In genomic region chr18:75161629-75162028, GRCh38 we compare ENCODE assay signal across 8 cellular contexts. TPM values are rescaled to one million over a fixed set of nuclear protein-coding genes. Genes with fewer than 3 reads are reported as not detected.
DNase-seq lines count a peak whose midpoint lies in the region; ATAC-seq and TF ChIP-seq lines count a peak whose summit lies in the region.

No MANE protein-coding gene starts in this region.

- H3K36me3 ChIP-seq in HCT116 (ENCODE audit: control insufficient read depth in 1 of 2, insufficient read depth in 2 of 2, low read length in 2 of 2) (no peaks in the 10 kb centered on the region), lung (ENCODE audit: control insufficient read depth in 2 of 2, insufficient read depth in 2 of 2, low read length in 2 of 2) (no peaks in the 10 kb centered on the region)

- DNase-seq in DMS153 (lab: John Stamatoyannopoulos, UW) = peak; percentile 61
- peak; percentile 32 for DNase-seq in HCT116 (ENCODE audit: low read depth, low spot score)
- peak; percentile 18 for DNase-seq in NCI-H69 (lab: John Stamatoyannopoulos, UW)
- DNase-seq in activated naive CD8-positive, alpha-beta T cell treated with anti-CD3 and anti-CD28 coated beads, Interleukin-2, amount 10 ng/mL, durations not matched to agents 7 days and 5 days = no peak
- DNase-seq in lung (ENCODE audit: low spot score) = no peak
- DNase-seq in NCI-H446 treated with DMSO at 0.1 percent for 48 hours (lab: John Stamatoyannopoulos, UW) = no peak
- no peak for DNase-seq in mesothelial cell of epicardium (ENCODE audit: low spot score in 2 of 2, unreplicated experiment in 2 of 2)
- no peak for DNase-seq in T1000 (lab: John Stamatoyannopoulos, UW)

- peak; percentile 90 for ATAC-seq in HCT116
- ATAC-seq in activated naive CD8-positive, alpha-beta T cell treated with anti-CD3 and anti-CD28 coated beads, Interleukin-2, amount 10 ng/mL, durations not matched to agents 7 days and 5 days (ENCODE audit: low read depth) = peak; percentile 78
- ATAC-seq in lung (ENCODE audit: insufficient read depth, low FRiP score) = peak; percentile 81

- no peaks in the 10 kb centered on the region for H3K79me2 ChIP-seq in HCT116 (ENCODE audit: insufficient read depth, low read length)

- no peaks in the 10 kb centered on the region for H3K9me3 ChIP-seq in HCT116 (ENCODE audit: control insufficient read depth in 1 of 2, insufficient read depth in 1 of 2, low read depth in 1 of 2, low read length in 2 of 2)
- peaks cover 0 to 4% of the 10 kb centered on the region in 2 donors for H3K9me3 ChIP-seq in lung (ENCODE audit: control insufficient read depth in 2 of 2, insufficient read depth in 1 of 2, low read length in 1 of 2)

- no peak for TF ChIP-seq POLR2A in HCT116 (IDR thresholded peaks at IDR 0.05; ENCODE audit: borderline replicate concordance, extremely low read depth, insufficient read depth, insufficient read length)

- H3K36me3 Mint-ChIP-seq in activated naive CD8-positive, alpha-beta T cell treated with anti-CD3 and anti-CD28 coated beads, Interleukin-2, amount 10 ng/mL, durations not matched to agents 7 days and 5 days = no peaks in the 10 kb centered on the region
- no peaks in the 10 kb centered on the region for H3K36me3 Mint-ChIP-seq in mesothelial cell of epicardium

- H3K27me3 ChIP-seq in HCT116 (ENCODE audit: insufficient read depth, low read length) (no peaks in the 10 kb centered on the region), lung (ENCODE audit: control insufficient read depth, insufficient read depth) (no peaks in the 10 kb centered on the region)

- intact Hi-C loops in HCT116 (cut with micrococcal nuclease) = no loop called here

- no TSS peak for BruUV-seq in HCT116 (replicated peaks; lab: Mats Ljungman, UMichigan)

- H3K27ac ChIP-seq in HCT116 (ENCODE audit: low read depth, low read length) (no peak overlapping the region), lung (ENCODE audit: low read depth in 1 of 2, low read length in 1 of 2) (no peak overlapping the region)

- TF ChIP-seq CTCF in HCT116 (IDR thresholded peaks at IDR 0.05 in 2 of 3, conservative IDR thresholded peaks at IDR 0.05 in 1 of 3; ENCODE audit: borderline replicate concordance in 1 of 3, insufficient read depth in 1 of 3, low read depth in 2 of 3, low read length in 2 of 3) (no peak), lung (IDR thresholded peaks at IDR 0.05; ENCODE audit: control extremely low read depth, extremely low read depth) (no peak), mesothelial cell of epicardium (IDR thresholded peaks at IDR 0.05; ENCODE audit: unreplicated experiment) (no peak)

- H2AFZ ChIP-seq in HCT116 (ENCODE audit: low read depth, low read length, poor library complexity, severe bottlenecking) = no peak overlapping the region

- no peaks in the 10 kb centered on the region for H3K9me2 ChIP-seq in HCT116 (ENCODE audit: insufficient read depth)

- CTCF ChIA-PET in HCT116 (lab: Charles Lee) = no interaction called here

- POLR2A ChIA-PET in HCT116 (lab: Charles Lee) = no interaction called here
- POLR2A ChIA-PET in activated naive CD8-positive, alpha-beta T cell treated with anti-CD3 and anti-CD28 coated beads, Interleukin-2, amount 10 ng/mL, durations not matched to agents 7 days and 5 days (lab: Charles Lee) = no interaction called here

- WGBS in lung, 2 donors = 23 to 48% methylated on average over 11 of the region's 11 CpGs

- peak overlapping the region; percentile 48 for H3K9ac ChIP-seq in HCT116 (ENCODE audit: low read length)

- H3K27me3 Mint-ChIP-seq in activated naive CD8-positive, alpha-beta T cell treated with anti-CD3 and anti-CD28 coated beads, Interleukin-2, amount 10 ng/mL, durations not matched to agents 7 days and 5 days = peaks cover 4% of the 10 kb centered on the region
- peaks cover 12% of the 10 kb centered on the region for H3K27me3 Mint-ChIP-seq in mesothelial cell of epicardium (ENCODE audit: low read depth)

- H3K4me1 ChIP-seq in HCT116 (ENCODE audit: control insufficient read depth in 1 of 2, insufficient read depth in 2 of 2, low read length in 2 of 2) (peaks cover 0 to 10% of the 10 kb centered on the region in 2 experiments; a peak in 1 of 4 replicates), lung (ENCODE audit: control insufficient read depth in 2 of 2, insufficient read depth in 2 of 2, low read length in 2 of 2) (peaks cover 0 to 2% of the 10 kb centered on the region in 2 donors)

- peak overlapping the region; percentile 67 for H3K4me2 ChIP-seq in HCT116 (ENCODE audit: low read length)

- peak overlapping the region; percentile 19 for H3K27ac Mint-ChIP-seq in activated naive CD8-positive, alpha-beta T cell treated with anti-CD3 and anti-CD28 coated beads, Interleukin-2, amount 10 ng/mL, durations not matched to agents 7 days and 5 days
- no peak overlapping the region for H3K27ac Mint-ChIP-seq in mesothelial cell of epicardium

- H3K4me3 ChIP-seq in HCT116 (replicated peaks in 1 of 2; ENCODE audit: low read depth in 1 of 2, low read length in 2 of 2) = peak overlapping the region; percentile 43 to 63
- H3K4me3 ChIP-seq in lung = no peak overlapping the region

- H3K9me3 Mint-ChIP-seq in activated naive CD8-positive, alpha-beta T cell treated with anti-CD3 and anti-CD28 coated beads, Interleukin-2, amount 10 ng/mL, durations not matched to agents 7 days and 5 days = peaks cover 2% of the 10 kb centered on the region
- no peaks in the 10 kb centered on the region for H3K9me3 Mint-ChIP-seq in mesothelial cell of epicardium

- RAD21 ChIA-PET in HCT116 (lab: Charles Lee; ENCODE audit: low non-redundant PET in 1 of 2, low total read pairs in 2 of 2, uncharacterized antibody in 2 of 2, unreplicated experiment in 2 of 2) = no interaction called here

- H3K4me3 Mint-ChIP-seq in activated naive CD8-positive, alpha-beta T cell treated with anti-CD3 and anti-CD28 coated beads, Interleukin-2, amount 10 ng/mL, durations not matched to agents 7 days and 5 days = peak overlapping the region; percentile 79
- no peak overlapping the region for H3K4me3 Mint-ChIP-seq in mesothelial cell of epicardium

- peaks cover 11% of the 10 kb centered on the region for H3K4me1 Mint-ChIP-seq in activated naive CD8-positive, alpha-beta T cell treated with anti-CD3 and anti-CD28 coated beads, Interleukin-2, amount 10 ng/mL, durations not matched to agents 7 days and 5 days
- no peaks in the 10 kb centered on the region for H3K4me1 Mint-ChIP-seq in mesothelial cell of epicardium

- no peaks in the 10 kb centered on the region for H4K20me1 ChIP-seq in HCT116 (ENCODE audit: insufficient read depth)

- TF ChIP-seq RAD21 in HCT116 (IDR thresholded peaks at IDR 0.05; ENCODE audit: low read depth) = no peak; the same call in 1 of the 2 replicates

TF ChIP-seq in HCT116, 20 proteins besides CTCF, POLR2A, EP300 and RAD21:
- no peak for TF ChIP-seq ZFX (IDR thresholded peaks at IDR 0.05)
- TF ChIP-seq JUND (IDR thresholded peaks at IDR 0.05) = no peak
- TF ChIP-seq POLR2AphosphoS5 (IDR thresholded peaks at IDR 0.05; ENCODE audit: low read depth, low read length) = 0 out of 2 replicates have a peak, but pooled peaks have one; percentile 24

RNA-seq across cellular contexts. Expression of gene PTGR3, which starts 47.3 kb away (rescaled TPM):
- total RNA-seq in HCT116 (2021; ENCODE audit: unreplicated experiment) (25.3 TPM), lung (10 to 100 TPM; 21.7 to 22.2 TPM), mesothelial cell of epicardium (47.0 to 52.6 TPM (median 52.1 TPM) in 3 replicates)
- 19.2 and 22.0 TPM in 2 replicates for polyA plus RNA-seq in HCT116 (2012)
- total RNA-seq in activated naive CD8-positive, alpha-beta T cell treated with anti-CD3 and anti-CD28 coated beads, Interleukin-2, amount 10 ng/mL, durations not matched to agents 7 days and 5 days = 10 to 100 TPM; 36.6 to 37.2 TPM
- 10 to 100 TPM; 10.1 to 21.2 TPM for polyA plus RNA-seq in lung

RNA-seq across cellular contexts. Expression of gene TSHZ1, which starts 49.0 kb away (rescaled TPM):
- 5.7 TPM for total RNA-seq in HCT116 (2021; ENCODE audit: unreplicated experiment)
- 4.2 and 4.6 TPM in 2 replicates for polyA plus RNA-seq in HCT116 (2012)
- total RNA-seq in activated naive CD8-positive, alpha-beta T cell treated with anti-CD3 and anti-CD28 coated beads, Interleukin-2, amount 10 ng/mL, durations not matched to agents 7 days and 5 days = 10 to 100 TPM; 23.7 to 25.2 TPM
- 10 to 100 TPM; 14.7 to 19.9 TPM for total RNA-seq in lung
- polyA plus RNA-seq in lung = 1 to 10 TPM; 6.2 to 7.7 TPM
- 48.6 to 50.6 TPM (median 50.0 TPM) in 3 replicates for total RNA-seq in mesothelial cell of epicardium

Comparison
In these comparisons a context has a peak if more than half of its experiments do, and no peak if none do; other contexts are left out.
1. DNase-seq: peak in DMS153 (single experiment), HCT116 (single experiment) and NCI-H69 (single experiment); none in activated naive CD8-positive, alpha-beta T cell treated with anti-CD3 and anti-CD28 coated beads, Interleukin-2, amount 10 ng/mL, durations not matched to agents 7 days and 5 days (single experiment), lung (single experiment), NCI-H446 treated with DMSO at 0.1 percent for 48 hours (single experiment), mesothelial cell of epicardium (0 of 2) and T1000 (single experiment).
2. Peak in every context shown above with its lines, with median percentiles within 50 percentile points of each other: ATAC-seq.